In genomic region chr12:24615967-24616411, GRCh38 we compare ENCODE assay signal across 24 cellular contexts.
DNase-seq lines count a peak whose midpoint lies in the region; ATAC-seq, FAIRE-seq and TF ChIP-seq lines count a peak whose summit lies in the region.
"Had no signal": no experiment of that assay in that cellular context is flagged by ENCODE, and none has a peak within 500 bp of the region (broad histone marks: within the 10 kb centered on the region; RNA-seq: fewer than 3 reads in every experiment).

No MANE protein-coding gene starts in this region.

- H2BK12ac ChIP-seq in neuronal stem cell (ENCODE audit: low read length) (no peak overlapping the region), H9 (ENCODE audit: insufficient read length, low read depth, low read length) (no peak overlapping the region)

- H3K18ac ChIP-seq in neuronal stem cell (ENCODE audit: low read length) (no peak overlapping the region), H9 (ENCODE audit: insufficient read length, low read depth, low read length) (no peak overlapping the region)

- H3K4me3 Mint-ChIP-seq in H9: no peak overlapping the region
- H3K4me3 Mint-ChIP-seq: activated naive CD8-positive, alpha-beta T cell treated with anti-CD3 and anti-CD28 coated beads, Interleukin-2, amount 10 ng/mL, durations not matched to agents 7 days and 5 days; activated T-helper 1 cell treated with anti-CD3 and anti-CD28 coated beads, Interleukin-12 subunit alpha, Interleukin-12 subunit beta, Interleukin-2, Interleukin-4 antibody, amounts not matched to agents 30 ng/mL and 10 ng/mL and 1 ng/mL, durations not matched to agents 14 hours and 24 hours and 36 hours; CD8-positive, alpha-beta memory T cell had no signal

- H4K91ac ChIP-seq in neuronal stem cell (ENCODE audit: low read depth, low read length, poor library complexity) (no peak overlapping the region), H9 (ENCODE audit: insufficient read length, low read depth, low read length) (no peak overlapping the region)

- DNase-seq in DND-41 (peak; percentile 55), PC-9 (peak in 1 of 2 experiments; percentile 41), choroid plexus epithelial cell (ENCODE audit: low read depth) (peak; percentile 91), neuronal stem cell (ENCODE audit: low spot score) (no peak), H9 (no peak), GM12892 (ENCODE audit: insufficient read length) (no peak), ascending aorta (ENCODE audit: low spot score in 2 of 2) (no peak), epidermal melanocyte (ENCODE audit: insufficient read length, low spot score) (no peak)
- DNase-seq: activated CD4-positive, CD25-positive, alpha-beta regulatory T cell; activated CD8-positive, alpha-beta memory T cell treated with anti-CD3 and anti-CD28 coated beads for 24 hours; activated naive CD8-positive, alpha-beta T cell treated with anti-CD3 and anti-CD28 coated beads, Interleukin-2, amount 10 ng/mL, durations not matched to agents 7 days and 5 days; CD8-positive, alpha-beta memory T cell; DMS79 treated with DMSO at 0.1 percent for 48 hours; gastrocnemius medialis; H7; NCI-H1092; NCI-H526 treated with DMSO at 0.1 percent for 48 hours; retina; SJCRH30; stimulated activated naive CD4-positive, alpha-beta T cell; T-helper 2 cell; thyroid gland had no signal

- H3K4ac ChIP-seq in neuronal stem cell (ENCODE audit: low read length): no peak overlapping the region
- no peak overlapping the region for H3K4ac ChIP-seq in H9 (ENCODE audit: low read depth, low read length)

- H3K79me1 ChIP-seq in neuronal stem cell (ENCODE audit: low read depth, low read length): no peaks in the 10 kb centered on the region
- no peaks in the 10 kb centered on the region for H3K79me1 ChIP-seq in H9 (ENCODE audit: insufficient read depth, low read depth, low read length, poor library complexity, severe bottlenecking)

- H2BK15ac ChIP-seq in neuronal stem cell (ENCODE audit: low read length) (no peak overlapping the region), H9 (ENCODE audit: low read depth, low read length) (no peak overlapping the region)

- no peak for TF ChIP-seq CTCF in DND-41 (IDR thresholded peaks at IDR 0.05; ENCODE audit: borderline replicate concordance, extremely low read depth, low read length, poor library complexity, severe bottlenecking)
- TF ChIP-seq CTCF in PC-9 (conservative IDR thresholded peaks at IDR 0.05): no peak
- TF ChIP-seq CTCF in choroid plexus epithelial cell (conservative IDR thresholded peaks at IDR 0.05; ENCODE audit: low read depth, low read length): no peak
- no peak for TF ChIP-seq CTCF in H9 (conservative IDR thresholded peaks at IDR 0.05)
- no peak for TF ChIP-seq CTCF in ascending aorta (IDR thresholded peaks at IDR 0.05)

- H3K27me3 ChIP-seq in DND-41 (ENCODE audit: insufficient read depth, low read length, poor library complexity): no peaks in the 10 kb centered on the region
- no peaks in the 10 kb centered on the region for H3K27me3 ChIP-seq in PC-9 (ENCODE audit: insufficient read depth, low read depth)
- H3K27me3 ChIP-seq in neuronal stem cell (ENCODE audit: control insufficient read depth in 3 of 3, insufficient read depth in 3 of 3, low read depth in 1 of 3, low read length in 3 of 3): no peaks in the 10 kb centered on the region
- no peaks in the 10 kb centered on the region for H3K27me3 ChIP-seq in H9 (ENCODE audit: insufficient read depth, low read length)
- no peaks in the 10 kb centered on the region for H3K27me3 ChIP-seq in ascending aorta
- H3K27me3 ChIP-seq: gastrocnemius medialis, SJCRH30, thyroid gland had no signal

- H3T11ph ChIP-seq in H9 (ENCODE audit: low read length): no peak overlapping the region

- H3K4me1 ChIP-seq in DND-41 (ENCODE audit: insufficient read depth, low read length): peaks cover 54% of the 10 kb centered on the region
- H3K4me1 ChIP-seq in PC-9 (replicated peaks; ENCODE audit: insufficient read depth): peaks cover 9% of the 10 kb centered on the region
- H3K4me1 ChIP-seq in neuronal stem cell (ENCODE audit: control insufficient read depth in 2 of 2, insufficient read depth in 1 of 2, low read depth in 1 of 2, low read length in 2 of 2): peaks cover 0 to 10% of the 10 kb centered on the region in 2 donors
- H3K4me1 ChIP-seq in H9 (ENCODE audit: insufficient read depth, low read length): no peaks in the 10 kb centered on the region; the same call in 1 of the 2 replicates
- no peaks in the 10 kb centered on the region for H3K4me1 ChIP-seq in ascending aorta
- H3K4me1 ChIP-seq: gastrocnemius medialis, SJCRH30, thyroid gland had no signal

- no TSS peak for BruUV-seq in PC-9 (replicated peaks; lab: Mats Ljungman, UMichigan)

- H3K56ac ChIP-seq in H9 (ENCODE audit: insufficient read length, low read depth, low read length): no peak overlapping the region

- intact Hi-C loops in PC-9 (cut with micrococcal nuclease; ENCODE audit: unreplicated experiment) (no loop called here), ascending aorta (cut with DNase I) (no loop called here)

- H3K9me2 ChIP-seq in PC-9 (ENCODE audit: insufficient read depth): no peaks in the 10 kb centered on the region

- ATAC-seq in DND-41 (ENCODE audit: insufficient read depth, low read depth): peak; percentile 72
- ATAC-seq: gastrocnemius medialis, K562 had no signal

- FAIRE-seq in GM12892 (lab: Jason Lieb, UNC): no peak
- FAIRE-seq: K562 had no signal

- H3K23me2 ChIP-seq in H9 (ENCODE audit: insufficient read length, low read depth, low read length, poor library complexity, severe bottlenecking): no peaks in the 10 kb centered on the region

- H3K4me3 ChIP-seq in DND-41 (ENCODE audit: low read depth in 1 of 2, low read length in 2 of 2) (peak overlapping the region; percentile 54 to 67), PC-9 (no peak overlapping the region), choroid plexus epithelial cell (ENCODE audit: low read depth, low read length) (no peak overlapping the region), neuronal stem cell (ENCODE audit: low read length in 2 of 2) (no peak overlapping the region), ascending aorta (no peak overlapping the region)
- H3K4me3 ChIP-seq: gastrocnemius medialis, K562, SJCRH30, thyroid gland had no signal

- H3K36me3 ChIP-seq in DND-41 (ENCODE audit: insufficient read depth, low read length) (peaks cover 24% of the 10 kb centered on the region), PC-9 (ENCODE audit: low read depth) (no peaks in the 10 kb centered on the region), neuronal stem cell (replicated peaks in 1 of 2; ENCODE audit: control insufficient read depth in 2 of 2, insufficient read depth in 2 of 2, low read length in 2 of 2) (no peaks in the 10 kb centered on the region), ascending aorta (no peaks in the 10 kb centered on the region)
- H3K36me3 ChIP-seq: gastrocnemius medialis, SJCRH30, thyroid gland had no signal

- H2AFZ ChIP-seq in DND-41 (ENCODE audit: low read depth, low read length): peak overlapping the region; percentile 76
- no peak overlapping the region for H2AFZ ChIP-seq in PC-9
- H2AFZ ChIP-seq in neuronal stem cell (ENCODE audit: low read length): peak overlapping the region; percentile 60
- no peak overlapping the region for H2AFZ ChIP-seq in H9 (ENCODE audit: low read length)

- H4K20me1 ChIP-seq in DND-41 (ENCODE audit: insufficient read depth, low read length) (no peaks in the 10 kb centered on the region), PC-9 (ENCODE audit: insufficient read depth) (no peaks in the 10 kb centered on the region), H9 (ENCODE audit: control insufficient read depth, insufficient read depth, insufficient read length) (no peaks in the 10 kb centered on the region)

- H2BK5ac ChIP-seq in neuronal stem cell (ENCODE audit: low read length) (no peak overlapping the region), H9 (ENCODE audit: insufficient read length, low read length) (no peak overlapping the region)

- H3K4me1 Mint-ChIP-seq in H9: peaks cover 13 to 15% of the 10 kb centered on the region in 2 experiments
- H3K4me1 Mint-ChIP-seq: activated naive CD8-positive, alpha-beta T cell treated with anti-CD3 and anti-CD28 coated beads, Interleukin-2, amount 10 ng/mL, durations not matched to agents 7 days and 5 days; CD8-positive, alpha-beta memory T cell had no signal

- CTCF ChIA-PET in PC-9 (lab: Charles Lee): no interaction called here

- H3F3A ChIP-seq in PC-9 (ENCODE audit: insufficient read depth, low read depth): no peaks in the 10 kb centered on the region

- H3K36me3 Mint-ChIP-seq in H9 (ENCODE audit: insufficient read depth in 1 of 3, low read depth in 3 of 3): peaks cover 0 to under 1% (median 0%) of the 10 kb centered on the region in 3 experiments; a peak in 1 of 7 replicates
- H3K36me3 Mint-ChIP-seq: activated naive CD8-positive, alpha-beta T cell treated with anti-CD3 and anti-CD28 coated beads, Interleukin-2, amount 10 ng/mL, durations not matched to agents 7 days and 5 days; CD8-positive, alpha-beta memory T cell had no signal

- H3K27ac ChIP-seq in DND-41 (ENCODE audit: low read length) (peak overlapping the region; percentile 99), PC-9 (no peak overlapping the region), neuronal stem cell (replicated peaks; ENCODE audit: low read length) (no peak overlapping the region), H9 (ENCODE audit: insufficient read length, low read depth, low read length) (no peak overlapping the region), ascending aorta (no peak overlapping the region)
- H3K27ac ChIP-seq: gastrocnemius medialis, SJCRH30, thyroid gland had no signal

- H3K9ac ChIP-seq in DND-41 (ENCODE audit: low read depth, low read length) (peak overlapping the region; percentile 74), neuronal stem cell (ENCODE audit: low read depth, low read length, poor library complexity) (no peak overlapping the region), H9 (ENCODE audit: extremely low read depth, insufficient read length, low read length) (no peak overlapping the region)

- no peak overlapping the region for H3K27ac Mint-ChIP-seq in H9
- H3K27ac Mint-ChIP-seq: activated naive CD8-positive, alpha-beta T cell treated with anti-CD3 and anti-CD28 coated beads, Interleukin-2, amount 10 ng/mL, durations not matched to agents 7 days and 5 days; activated T-helper 1 cell treated with anti-CD3 and anti-CD28 coated beads, Interleukin-12 subunit alpha, Interleukin-12 subunit beta, Interleukin-2, Interleukin-4 antibody, amounts not matched to agents 30 ng/mL and 10 ng/mL and 1 ng/mL, durations not matched to agents 14 hours and 24 hours and 36 hours had no signal

- H4K5ac ChIP-seq in H9 (ENCODE audit: insufficient read length, low read depth, low read length): no peak overlapping the region

- H3K27me3 Mint-ChIP-seq in H9 (ENCODE audit: low read depth): no peaks in the 10 kb centered on the region

- TF ChIP-seq POLR2A in GM12892 (IDR thresholded peaks at IDR 0.05; ENCODE audit: low read depth, low read length): no peak

- H3K79me2 ChIP-seq in DND-41 (ENCODE audit: insufficient read depth, low read length) (peaks cover 70% of the 10 kb centered on the region), PC-9 (ENCODE audit: low read depth) (no peaks in the 10 kb centered on the region), H9 (ENCODE audit: insufficient read depth, low read length) (no peaks in the 10 kb centered on the region)

- H4K8ac ChIP-seq in neuronal stem cell (ENCODE audit: low read depth, low read length) (no peak overlapping the region), H9 (replicated peaks; ENCODE audit: insufficient read length, low read depth, low read length) (no peak overlapping the region)

- H3K9me3 ChIP-seq in DND-41 (ENCODE audit: insufficient read depth, low read length, severe bottlenecking) (peaks cover 6% of the 10 kb centered on the region), PC-9 (ENCODE audit: insufficient read depth, low read depth) (no peaks in the 10 kb centered on the region), neuronal stem cell (replicated peaks in 1 of 2; ENCODE audit: control insufficient read depth in 2 of 2, insufficient read depth in 1 of 2, low read depth in 1 of 2, low read length in 2 of 2) (peaks cover 0 to 11% of the 10 kb centered on the region in 2 donors), H9 (ENCODE audit: control insufficient read depth, low read depth, low read length) (no peaks in the 10 kb centered on the region), ascending aorta (no peaks in the 10 kb centered on the region)
- H3K9me3 ChIP-seq: gastrocnemius medialis, SJCRH30, thyroid gland had no signal

- peaks cover 0 to 6% of the 10 kb centered on the region in 2 experiments; a peak in 4 of 5 replicates for H3K9me3 Mint-ChIP-seq in H9
- H3K9me3 Mint-ChIP-seq: activated naive CD8-positive, alpha-beta T cell treated with anti-CD3 and anti-CD28 coated beads, Interleukin-2, amount 10 ng/mL, durations not matched to agents 7 days and 5 days had no signal

- H2AK5ac ChIP-seq in neuronal stem cell (ENCODE audit: low read depth, low read length): no peak overlapping the region
- no peak overlapping the region for H2AK5ac ChIP-seq in H9 (ENCODE audit: insufficient read length, low read length)

- H3K4me2 ChIP-seq in DND-41 (ENCODE audit: insufficient read depth, low read length): peak overlapping the region; percentile 72
- peak overlapping the region; percentile 23 for H3K4me2 ChIP-seq in PC-9
- H3K4me2 ChIP-seq in neuronal stem cell (ENCODE audit: insufficient read depth, low read length, poor library complexity, severe bottlenecking): no peak overlapping the region
- H3K4me2 ChIP-seq in H9 (ENCODE audit: insufficient read depth, insufficient read length, low read length): no peak overlapping the region

- no peak overlapping the region for H3K14ac ChIP-seq in neuronal stem cell (ENCODE audit: low read length)
- H3K14ac ChIP-seq in H9 (ENCODE audit: insufficient read depth, low read length): no peak overlapping the region

- H2BK20ac ChIP-seq in H9 (ENCODE audit: low read depth, low read length, poor library complexity, severe bottlenecking): no peak overlapping the region

- POLR2A ChIA-PET in PC-9 (lab: Charles Lee; ENCODE audit: unreplicated experiment): no interaction called here

- H2BK120ac ChIP-seq in neuronal stem cell (ENCODE audit: low read depth, low read length): no peak overlapping the region
- H2BK120ac ChIP-seq in H9 (ENCODE audit: low read depth, low read length, poor library complexity, severe bottlenecking): no peak overlapping the region

- H3K23ac ChIP-seq in neuronal stem cell (ENCODE audit: low read depth, low read length, poor library complexity) (no peak overlapping the region), H9 (ENCODE audit: insufficient read length, low read depth, low read length) (no peak overlapping the region)

- WGBS in neuronal stem cell (ENCODE audit: extremely low coverage in 2 of 2, insufficient read length in 2 of 2, insufficient replicate concordance in 1 of 2), 2 donors: no CpG with 5 or more reads among the region's 3 CpGs
- WGBS in H9 (ENCODE audit: extremely low coverage, insufficient read length, low lambda C conversion rate): no CpG with 5 or more reads among the region's 3 CpGs

Comparison
In these comparisons a context has a peak if more than half of its experiments do, and no peak if none do; other contexts are left out.
1. DNase-seq: peak in DND-41 (single experiment) and choroid plexus epithelial cell (single experiment); none in neuronal stem cell (single experiment), H9 (single experiment), GM12892 (single experiment), ascending aorta (0 of 2) and epidermal melanocyte (single experiment).
2. H2AFZ ChIP-seq: peak in DND-41 (single experiment) and neuronal stem cell (single experiment); none in PC-9 (single experiment) and H9 (single experiment).
3. H3K4me2 ChIP-seq: peak in DND-41 (single experiment) and PC-9 (single experiment); none in neuronal stem cell (single experiment) and H9 (single experiment).
4. H3K4me3 ChIP-seq: peak in DND-41 (2 of 2); none in PC-9 (single experiment), choroid plexus epithelial cell (single experiment), neuronal stem cell (0 of 2) and ascending aorta (0 of 2).